9 cellular contexts compared by ENCODE assay signal in genomic region chr16:69859105-69859969, GRCh38.
DNase-seq lines count a peak whose midpoint lies in the region; ATAC-seq, FAIRE-seq and TF ChIP-seq lines count a peak whose summit lies in the region.
"Had no signal": no experiment of that assay in that cellular context is flagged by ENCODE, and none has a peak within 500 bp of the region (broad histone marks: within the 10 kb centered on the region; RNA-seq: fewer than 3 reads in every experiment).

No MANE protein-coding gene starts in this region.

- no peak for DNase-seq in GM12864 (ENCODE audit: low read depth)
- peak; percentile 51 for DNase-seq in NCI-H2227 (lab: John Stamatoyannopoulos, UW; ENCODE audit: unreplicated experiment)
- DNase-seq in fibroblast of the aortic adventitia (ENCODE audit: low read depth): no peak
- peak in 5 of 6 donors; percentile 43 to 77 (median 61) for DNase-seq in pancreas
- no peak for DNase-seq in DMS114 treated with DMSO at 0.1 percent for 48 hours (lab: John Stamatoyannopoulos, UW; ENCODE audit: unreplicated experiment)
- no peak for DNase-seq in activated gamma-delta T cell (lab: John Stamatoyannopoulos, UW)
- no peak for DNase-seq in T-helper 1 cell

- FAIRE-seq in pancreas (lab: Jason Lieb, UNC): no peak

- no peaks in the 10 kb centered on the region for H3K36me3 ChIP-seq in pancreas

- no peaks in the 10 kb centered on the region for H3K9me3 ChIP-seq in pancreas

- intact Hi-C loops in pancreas (cut with DNase I): loop anchor here in 1 of 3 donors (10.0 kb wide), 1 partner anchor 55 kb away; no protein-coding TSS in a partner anchor

- ATAC-seq in pancreas (peak; percentile 62 to 77 (median 70)), HG03097 (IDR thresholded peaks at IDR 0.05; ENCODE audit: low FRiP score, unreplicated experiment) (no peak)

- peaks cover 30 to 35% (median 31%) of the 10 kb centered on the region in 3 donors for H3K4me1 ChIP-seq in pancreas

- H3K27ac ChIP-seq in pancreas: peak overlapping the region in 3 of 4 donors; percentile 6 to 84 (median 83)
- H3K27ac ChIP-seq: epithelial cell of prostate had no signal

- H3K4me3 ChIP-seq in GM12864 (ENCODE audit: low read depth, low read length): no peak overlapping the region
- H3K4me3 ChIP-seq in fibroblast of the aortic adventitia (ENCODE audit: low read depth, low read length): no peak overlapping the region
- H3K4me3 ChIP-seq in pancreas: no peak overlapping the region

- H3K27me3 ChIP-seq in pancreas: no peaks in the 10 kb centered on the region

- WGBS in pancreas, 2 donors: 24 to 26% methylated on average over 20 of the region's 20 CpGs

- peak; percentile 38 for TF ChIP-seq CTCF in GM12864 (IDR thresholded peaks at IDR 0.05; ENCODE audit: low read depth, low read length, missing control alignments)
- peak; percentile 15 for TF ChIP-seq CTCF in fibroblast of the aortic adventitia (IDR thresholded peaks at IDR 0.05; ENCODE audit: insufficient read depth, low read length)
- TF ChIP-seq CTCF in pancreas (IDR thresholded peaks at IDR 0.05): peak in 1 of 4 donors; percentile 26

Comparison
In these comparisons a context has a peak if more than half of its experiments do, and no peak if none do; other contexts are left out.
1. DNase-seq: peak in NCI-H2227 (single experiment) and pancreas (5 of 6); none in GM12864 (single experiment), fibroblast of the aortic adventitia (single experiment), DMS114 treated with DMSO at 0.1 percent for 48 hours (single experiment), activated gamma-delta T cell (single experiment) and T-helper 1 cell (0 of 5).